Comparison of ENCODE assay signal across 28 cellular contexts in genomic region chr7:156778668-156779067, GRCh38.
DNase-seq lines count a peak whose midpoint lies in the region; TF ChIP-seq lines count a peak whose summit lies in the region.
"Had no signal": no experiment of that assay in that cellular context is flagged by ENCODE, and none has a peak within 500 bp of the region (broad histone marks: within the 10 kb centered on the region; RNA-seq: fewer than 3 reads in every experiment).

No MANE protein-coding gene starts in this region.

- H3K36me3 Mint-ChIP-seq in activated T-cell treated with anti-CD3 and anti-CD28 coated beads, Interleukin-2, amount 50 U/mL, for 24 hours (ENCODE audit: low read depth) = peaks cover 45% of the 10 kb centered on the region

- peaks cover 61% of the 10 kb centered on the region for H3K4me1 Mint-ChIP-seq in activated T-cell treated with anti-CD3 and anti-CD28 coated beads, Interleukin-2, amount 50 U/mL, for 24 hours (ENCODE audit: low read depth)
- H3K4me1 Mint-ChIP-seq: endodermal cell had no signal

- no peak overlapping the region for H3K27ac ChIP-seq in HEK293 (ENCODE audit: extremely low read depth, low read depth, low read length)
- H3K27ac ChIP-seq: esophagus squamous epithelium, gastrocnemius medialis, neural progenitor cell, parathyroid adenoma, thoracic aorta had no signal

- no peak for DNase-seq in activated T-cell treated with anti-CD3 and anti-CD28 coated beads, Interleukin-2, amount 50 U/mL, for 24 hours
- DNase-seq in activated T-cell treated with anti-CD3 and anti-CD28 coated beads, Interleukin-2, amount 50 U/mL, for 1 hour = no peak
- peak; percentile 2 for DNase-seq in amniotic epithelial cell (ENCODE audit: low read depth)
- peak; percentile 21 for DNase-seq in retina
- DNase-seq in SIG-M5 (lab: John Stamatoyannopoulos, UW) = no peak
- no peak for DNase-seq in NCI-H2081 treated with DMSO at 0.1 percent for 48 hours (lab: John Stamatoyannopoulos, UW)
- no peak for DNase-seq in NCI-H1092 treated with DMSO at 0.1 percent for 48 hours (lab: John Stamatoyannopoulos, UW)
- DNase-seq: activated naive CD4-positive, alpha-beta T cell treated with anti-CD3 and anti-CD28 coated beads for 36 hours; activated T-cell treated with anti-CD3 and anti-CD28 coated beads, Interleukin-2, amount 50 U/mL, for 48 hours; amniotic stem cell; endodermal cell; esophagus squamous epithelium; gastrocnemius medialis; NCI-H1105; NCI-H187 treated with DMSO at 0.1 percent for 48 hours; NCI-H2171 treated with DMSO at 0.1 percent for 48 hours; NCI-H510A; RPMI8226; small intestine; stimulated activated CD4-positive, alpha-beta T cell treated with anti-CD3 and anti-CD28 coated beads, Interleukin-1b, Interleukin-23, amount 100 ng/mL, for 48 hours; stimulated activated naive CD8-positive, alpha-beta T cell treated with anti-CD3 and anti-CD28 coated beads, Interleukin-15, amount 100 ng/mL, for 72 hours had no signal

- POLR2A ChIA-PET in HEK293 (lab: Yijun Ruan, JAX) = no interaction called here

- no peaks in the 10 kb centered on the region for H3K9me3 ChIP-seq in HEK293 (ENCODE audit: control insufficient read depth, insufficient read depth, low read depth, low read length)
- H3K9me3 ChIP-seq: esophagus squamous epithelium, gastrocnemius medialis, thoracic aorta had no signal

- H3K4me3 Mint-ChIP-seq in activated T-cell treated with anti-CD3 and anti-CD28 coated beads, Interleukin-2, amount 50 U/mL, for 24 hours = no peak overlapping the region
- H3K4me3 Mint-ChIP-seq: activated naive CD4-positive, alpha-beta T cell treated with anti-CD3 and anti-CD28 coated beads for 36 hours; B cell; brain; dendritic cell treated with granulocyte-macrophage colony-stimulating factor and Interleukin-4, amounts not matched to agents 40 ng/mL and 50 ng/mL, for 4 days; endodermal cell; neural progenitor cell had no signal

- peaks cover 0 to 2% of the 10 kb centered on the region in 2 experiments; a peak in 1 of 3 replicates for H3K36me3 ChIP-seq in HEK293 (ENCODE audit: control insufficient read depth in 2 of 2, insufficient read depth in 1 of 2, low read length in 2 of 2)
- H3K36me3 ChIP-seq: gastrocnemius medialis, neural progenitor cell, thoracic aorta had no signal

- CTCF ChIA-PET in HEK293 (lab: Yijun Ruan, JAX) = interaction anchor here (1.2 to 1.3 kb wide), 2 partner anchors 11 to 44 kb away, joined by 3 to 6 read pairs; no protein-coding TSS in a partner anchor

- no peak overlapping the region for H3K4me3 ChIP-seq in HEK293 (ENCODE audit: low read depth, low read length)
- H3K4me3 ChIP-seq: esophagus squamous epithelium, gastrocnemius medialis, neural progenitor cell, thoracic aorta had no signal

- no peaks in the 10 kb centered on the region for H3K27me3 Mint-ChIP-seq in activated T-cell treated with anti-CD3 and anti-CD28 coated beads, Interleukin-2, amount 50 U/mL, for 24 hours
- H3K27me3 Mint-ChIP-seq: B cell; dendritic cell treated with granulocyte-macrophage colony-stimulating factor and Interleukin-4, amounts not matched to agents 40 ng/mL and 50 ng/mL, for 4 days; stimulated activated naive CD8-positive, alpha-beta T cell treated with anti-CD3 and anti-CD28 coated beads, Interleukin-15, amount 100 ng/mL, for 72 hours had no signal

- H3K27ac Mint-ChIP-seq in activated T-cell treated with anti-CD3 and anti-CD28 coated beads, Interleukin-2, amount 50 U/mL, for 24 hours = peak overlapping the region; percentile 3
- H3K27ac Mint-ChIP-seq: activated naive CD4-positive, alpha-beta T cell treated with anti-CD3 and anti-CD28 coated beads for 36 hours; B cell; brain; dendritic cell treated with granulocyte-macrophage colony-stimulating factor and Interleukin-4, amounts not matched to agents 40 ng/mL and 50 ng/mL, for 4 days; endodermal cell; neural progenitor cell; stimulated activated naive CD8-positive, alpha-beta T cell treated with anti-CD3 and anti-CD28 coated beads, Interleukin-15, amount 100 ng/mL, for 72 hours had no signal

- peaks cover 3% of the 10 kb centered on the region; the same call in 1 of the 2 replicates for H3K4me1 ChIP-seq in HEK293 (ENCODE audit: control insufficient read depth, insufficient read depth, low read length)
- H3K4me1 ChIP-seq: esophagus squamous epithelium, gastrocnemius medialis, neural progenitor cell had no signal

- no peak for TF ChIP-seq CTCF in HEK293 (tag by site-specific recombination; IDR thresholded peaks at IDR 0.05)

- H3K9me3 Mint-ChIP-seq in activated T-cell treated with anti-CD3 and anti-CD28 coated beads, Interleukin-2, amount 50 U/mL, for 24 hours = peaks cover 10% of the 10 kb centered on the region
- H3K9me3 Mint-ChIP-seq: dendritic cell treated with granulocyte-macrophage colony-stimulating factor and Interleukin-4, amounts not matched to agents 40 ng/mL and 50 ng/mL, for 4 days had no signal

TF ChIP-seq in HEK293, 187 proteins besides CTCF, POLR2A, EP300 and RAD21:
- TF ChIP-seq ZFP41 (tag by site-specific recombination; IDR thresholded peaks at IDR 0.05; ENCODE audit: borderline replicate concordance) (no peak), SCRT1 (tag by site-specific recombination; IDR thresholded peaks at IDR 0.05; ENCODE audit: borderline replicate concordance) (no peak), FEZF1 (tag by site-specific recombination; IDR thresholded peaks at IDR 0.05) (peak; percentile 75), EGR2 (tag by site-specific recombination; IDR thresholded peaks at IDR 0.05; ENCODE audit: low read depth) (no peak), ZNF16 (tag by site-specific recombination; IDR thresholded peaks at IDR 0.05; ENCODE audit: low read depth) (no peak), ZNF423 (tag by site-specific recombination; IDR thresholded peaks at IDR 0.05) (no peak), TCF7L2 (IDR thresholded peaks at IDR 0.05; ENCODE audit: borderline replicate concordance, low read depth, low read length) (0 out of 2 replicates have a peak, but pooled peaks have one; percentile 25), PRDM6 (tag by site-specific recombination; IDR thresholded peaks at IDR 0.05) (peak; percentile 34; the same call in 1 of the 2 replicates), KLF16 (tag by site-specific recombination; IDR thresholded peaks at IDR 0.05) (no peak)

Comparison
In these comparisons a context has a peak if more than half of its experiments do, and no peak if none do; other contexts are left out.
1. DNase-seq: peak in amniotic epithelial cell (single experiment) and retina (single experiment); none in activated T-cell treated with anti-CD3 and anti-CD28 coated beads, Interleukin-2, amount 50 U/mL, for 24 hours (single experiment), activated T-cell treated with anti-CD3 and anti-CD28 coated beads, Interleukin-2, amount 50 U/mL, for 1 hour (single experiment), SIG-M5 (single experiment), NCI-H2081 treated with DMSO at 0.1 percent for 48 hours (single experiment) and NCI-H1092 treated with DMSO at 0.1 percent for 48 hours (single experiment).